ENCODE assay signal across 16 cellular contexts in genomic region chr21:40618216-40618615, GRCh38.
DNase-seq lines count a peak whose midpoint lies in the region; ATAC-seq and TF ChIP-seq lines count a peak whose summit lies in the region.
"Had no signal": no experiment of that assay in that cellular context is flagged by ENCODE, and none has a peak within 500 bp of the region (broad histone marks: within the 10 kb centered on the region; RNA-seq: fewer than 3 reads in every experiment).

No MANE protein-coding gene starts in this region.

- H3K4me1 Mint-ChIP-seq in nephron progenitor cell, result peaks cover 13% of the 10 kb centered on the region
- no peaks in the 10 kb centered on the region for H3K4me1 Mint-ChIP-seq in activated T-cell treated with anti-CD3 and anti-CD28 coated beads, Interleukin-2, amount 50 U/mL, for 4 hours (ENCODE audit: low read depth)

- H3K27ac Mint-ChIP-seq in nephron progenitor cell, result no peak overlapping the region

- no peak for ATAC-seq in activated T-cell treated with anti-CD3 and anti-CD28 coated beads, Interleukin-2, amount 50 U/mL, for 4 hours
- ATAC-seq in HG02938 (IDR thresholded peaks at IDR 0.05; ENCODE audit: unreplicated experiment), result no peak
- ATAC-seq: K562 had no signal

- no peak overlapping the region for H3K4me3 Mint-ChIP-seq in nephron progenitor cell
- H3K4me3 Mint-ChIP-seq in activated T-cell treated with anti-CD3 and anti-CD28 coated beads, Interleukin-2, amount 50 U/mL, for 4 hours, result no peak overlapping the region

- no peak for TF ChIP-seq CTCF in nephron progenitor cell (IDR thresholded peaks at IDR 0.05)

- H3K36me3 Mint-ChIP-seq in nephron progenitor cell (ENCODE audit: low read depth), result no peaks in the 10 kb centered on the region
- no peaks in the 10 kb centered on the region for H3K36me3 Mint-ChIP-seq in activated T-cell treated with anti-CD3 and anti-CD28 coated beads, Interleukin-2, amount 50 U/mL, for 4 hours (ENCODE audit: insufficient read depth)

- H3K9me3 Mint-ChIP-seq in nephron progenitor cell, result no peaks in the 10 kb centered on the region
- peaks cover 5% of the 10 kb centered on the region for H3K9me3 Mint-ChIP-seq in activated T-cell treated with anti-CD3 and anti-CD28 coated beads, Interleukin-2, amount 50 U/mL, for 4 hours

- H3K27me3 Mint-ChIP-seq in nephron progenitor cell (ENCODE audit: low read depth, poor library complexity), result no peaks in the 10 kb centered on the region
- no peaks in the 10 kb centered on the region for H3K27me3 Mint-ChIP-seq in activated T-cell treated with anti-CD3 and anti-CD28 coated beads, Interleukin-2, amount 50 U/mL, for 4 hours (ENCODE audit: low read depth)

- peak; percentile 30 for DNase-seq in DMS 273 (lab: John Stamatoyannopoulos, UW; ENCODE audit: unreplicated experiment)
- DNase-seq in DMS 273 treated with DMSO at 0.1 percent for 48 hours (lab: John Stamatoyannopoulos, UW), result no peak
- peak; percentile 81 for DNase-seq in NCI-H748 (lab: John Stamatoyannopoulos, UW; ENCODE audit: unreplicated experiment)
- no peak for DNase-seq in NCI-H748 treated with DMSO at 0.1 percent for 48 hours (lab: John Stamatoyannopoulos, UW)
- peak; percentile 52 for DNase-seq in SK-N-DZ (ENCODE audit: low spot score)
- peak; percentile 15 for DNase-seq in nephron progenitor cell
- no peak for DNase-seq in activated T-cell treated with anti-CD3 and anti-CD28 coated beads, Interleukin-2, amount 50 U/mL, for 4 hours
- DNase-seq: AML-193; DND-41; GOT3; NCI-H187; NK-92 treated with Interleukin-12 subunit alpha and Interleukin-12 subunit beta, amount 100 ng/mL, for 24 hours; OCI-M1; SHP77 had no signal

Comparison
In these comparisons a context has a peak if more than half of its experiments do, and no peak if none do; other contexts are left out.
1. DNase-seq: peak in DMS 273 (single experiment), NCI-H748 (single experiment), SK-N-DZ (single experiment) and nephron progenitor cell (single experiment); none in DMS 273 treated with DMSO at 0.1 percent for 48 hours (single experiment), NCI-H748 treated with DMSO at 0.1 percent for 48 hours (single experiment) and activated T-cell treated with anti-CD3 and anti-CD28 coated beads, Interleukin-2, amount 50 U/mL, for 4 hours (single experiment).